15 cellular contexts compared by ENCODE assay signal in genomic region chr3:10340046-10340445, GRCh38. TPM values are rescaled to one million over a fixed set of nuclear protein-coding genes. Genes with fewer than 3 reads are reported as not detected.
DNase-seq lines count a peak whose midpoint lies in the region; ATAC-seq and TF ChIP-seq lines count a peak whose summit lies in the region.
"Had no signal": no experiment of that assay in that cellular context is flagged by ENCODE, and none has a peak within 500 bp of the region (broad histone marks: within the 10 kb centered on the region; RNA-seq: fewer than 3 reads in every experiment).

No MANE protein-coding gene starts in this region.

- no peak for ATAC-seq in SK-N-SH treated with all-trans-retinoic acid at 6 μM for 48 hours

- no peak overlapping the region for H2AFZ ChIP-seq in SK-N-SH (ENCODE audit: low read depth)
- H2AFZ ChIP-seq: GM23248 had no signal

- H3K27me3 ChIP-seq in SK-N-SH (ENCODE audit: insufficient read depth) = no peaks in the 10 kb centered on the region
- H3K27me3 ChIP-seq in BLaER1 treated with 17β-estradiol and CSF1 and Interleukin-3, amounts not matched to agents 10 nM and 100 nM = no peaks in the 10 kb centered on the region

- no peak overlapping the region for H3K9ac ChIP-seq in SK-N-SH
- peak overlapping the region in 4 of 11 experiments; percentile 64 to 72 (median 69); a peak in 6 of 22 replicates for H3K9ac ChIP-seq in BLaER1 treated with 17β-estradiol and CSF1 and Interleukin-3, amounts not matched to agents 10 nM and 100 nM
- H3K9ac ChIP-seq: GM23248 had no signal

- no peak overlapping the region for H3K4me3 ChIP-seq in SK-N-SH (ENCODE audit: low read depth in 2 of 2, low read length in 1 of 2)
- no peak overlapping the region for H3K4me3 ChIP-seq in BLaER1 treated with 17β-estradiol and CSF1 and Interleukin-3, amounts not matched to agents 10 nM and 100 nM
- H3K4me3 ChIP-seq: GM23248 had no signal

- CTCF ChIA-PET in SK-N-SH (lab: Yijun Ruan, JAX) = interaction anchor here (1.0 to 11.5 kb wide), 6 partner anchors 27 to 399 kb away, joined by 3 to 166 read pairs (median 4); no protein-coding TSS in a partner anchor

- H3K27ac ChIP-seq in SK-N-SH (ENCODE audit: low read depth in 2 of 2, low read length in 1 of 2) (no peak overlapping the region), cingulate gyrus (ENCODE audit: low read depth, low read length) (peak overlapping the region; percentile 65)
- peak overlapping the region in 3 of 11 experiments; percentile 73 to 76 (median 73); a peak in 4 of 22 replicates for H3K27ac ChIP-seq in BLaER1 treated with 17β-estradiol and CSF1 and Interleukin-3, amounts not matched to agents 10 nM and 100 nM
- H3K27ac ChIP-seq: GM23248 had no signal

- no peak for TF ChIP-seq EP300 in SK-N-SH (IDR thresholded peaks at IDR 0.05; ENCODE audit: borderline replicate concordance in 1 of 2, low read depth in 1 of 2, low read length in 1 of 2)

- no peaks in the 10 kb centered on the region for H3K36me3 ChIP-seq in SK-N-SH (replicated peaks in 1 of 2; ENCODE audit: control insufficient read depth in 1 of 2, insufficient read depth in 2 of 2, low read length in 1 of 2)
- H3K36me3 ChIP-seq in BLaER1 treated with 17β-estradiol and CSF1 and Interleukin-3, amounts not matched to agents 10 nM and 100 nM = peaks cover 0 to 29% (median 0%) of the 10 kb centered on the region in 11 experiments; a peak in 5 of 22 replicates

- no peak for TF ChIP-seq CTCF in SK-N-SH (IDR thresholded peaks at IDR 0.05)

- whole genome bisulfite sequencing in SK-N-SH (ENCODE audit: low lambda C conversion rate) = 21% methylated on average over 4 of the region's 4 CpGs

- H3F3A ChIP-seq in SK-N-SH (replicated peaks; ENCODE audit: insufficient read depth) = no peaks in the 10 kb centered on the region

- POLR2A ChIA-PET in SK-N-SH (lab: Yijun Ruan, JAX) = no interaction called here

- peak; percentile 26 for DNase-seq in SK-N-SH
- peak; percentile 47 for DNase-seq in posterior vena cava (ENCODE audit: low spot score)
- no peak for DNase-seq in activated naive CD4-positive, alpha-beta T cell (lab: John Stamatoyannopoulos, UW)
- no peak for DNase-seq in germinal center (ENCODE audit: low spot score)
- DNase-seq: 8988T; AML-193; C1 segment of cervical spinal cord; CD4-positive, alpha-beta T cell; DMS153; DMS79 treated with DMSO at 0.1 percent for 48 hours; EL; GM23248 had no signal

- no peak for TF ChIP-seq RAD21 in SK-N-SH (IDR thresholded peaks at IDR 0.05; ENCODE audit: low read length)

- H3K79me2 ChIP-seq in SK-N-SH (ENCODE audit: insufficient read depth) = no peaks in the 10 kb centered on the region

- H4K20me1 ChIP-seq in SK-N-SH (ENCODE audit: insufficient read depth) = no peaks in the 10 kb centered on the region
- H4K20me1 ChIP-seq in BLaER1 treated with 17β-estradiol and CSF1 and Interleukin-3, amounts not matched to agents 10 nM and 100 nM = no peaks in the 10 kb centered on the region; a peak in 1 of 22 replicates

- intact Hi-C loops in posterior vena cava (cut with DNase I) = no loop called here

- peaks cover 0 to 3% of the 10 kb centered on the region in 2 experiments; a peak in 1 of 4 replicates for H3K4me1 ChIP-seq in SK-N-SH (ENCODE audit: control insufficient read depth in 1 of 2, insufficient read depth in 2 of 2, low read depth in 1 of 2, low read length in 1 of 2)
- peaks cover 28 to 100% (median 89%) of the 10 kb centered on the region in 10 experiments for H3K4me1 ChIP-seq in BLaER1 treated with 17β-estradiol and CSF1 and Interleukin-3, amounts not matched to agents 10 nM and 100 nM

- no peak overlapping the region for H3K4me2 ChIP-seq in SK-N-SH
- peak overlapping the region in 8 of 11 experiments; percentile 88 to 99 (median 95); a peak in 15 of 22 replicates for H3K4me2 ChIP-seq in BLaER1 treated with 17β-estradiol and CSF1 and Interleukin-3, amounts not matched to agents 10 nM and 100 nM

- no peaks in the 10 kb centered on the region for H3K9me2 ChIP-seq in SK-N-SH

- no peaks in the 10 kb centered on the region for H3K9me3 ChIP-seq in SK-N-SH
- H3K9me3 ChIP-seq in BLaER1 treated with 17β-estradiol and CSF1 and Interleukin-3, amounts not matched to agents 10 nM and 100 nM (replicated peaks in 1 of 11) = no peaks in the 10 kb centered on the region

TF ChIP-seq in SK-N-SH, 30 proteins besides CTCF, POLR2A, EP300 and RAD21:
- TF ChIP-seq GATA2 (CRISPR knock-in tag; IDR thresholded peaks at IDR 0.05) = no peak
- TF ChIP-seq MXI1 (IDR thresholded peaks at IDR 0.05; ENCODE audit: low read depth, low read length) = no peak
- TF ChIP-seq ZBTB33 (IDR thresholded peaks at IDR 0.05; ENCODE audit: borderline replicate concordance, low read depth) = no peak
- no peak for TF ChIP-seq MEF2A (IDR thresholded peaks at IDR 0.05; ENCODE audit: borderline replicate concordance, low read depth)
- no peak for TF ChIP-seq RCOR1 (IDR thresholded peaks at IDR 0.05; ENCODE audit: low read length)
- TF ChIP-seq USF2 (IDR thresholded peaks at IDR 0.05; ENCODE audit: borderline replicate concordance, low read depth, low read length) = no peak
- no peak for TF ChIP-seq SIN3A (IDR thresholded peaks at IDR 0.05; ENCODE audit: borderline replicate concordance, low read depth, low read length)
- TF ChIP-seq FOXJ3 (CRISPR knock-in tag; IDR thresholded peaks at IDR 0.05) = no peak

TF ChIP-seq in SK-N-SH treated with all-trans-retinoic acid at 6 μM for 48 hours, 23 proteins besides CTCF, POLR2A, EP300 and RAD21 (continues in another document):
- TF ChIP-seq ZC3H10 (CRISPR knock-in tag; IDR thresholded peaks at IDR 0.05) (no peak), CREB5 (CRISPR knock-in tag; IDR thresholded peaks at IDR 0.05; ENCODE audit: low read depth) (no peak), PPARA (CRISPR knock-in tag; IDR thresholded peaks at IDR 0.05; ENCODE audit: borderline replicate concordance) (no peak), TCF4 (CRISPR knock-in tag; IDR thresholded peaks at IDR 0.05; ENCODE audit: borderline replicate concordance) (no peak), ARNTL (CRISPR knock-in tag; IDR thresholded peaks at IDR 0.05; ENCODE audit: borderline replicate concordance, low read depth) (no peak), CSDC2 (CRISPR knock-in tag; IDR thresholded peaks at IDR 0.05) (no peak), ZNF70 (CRISPR knock-in tag; IDR thresholded peaks at IDR 0.05) (no peak), ZFP30 (CRISPR knock-in tag; IDR thresholded peaks at IDR 0.05) (no peak), ESRRG (CRISPR knock-in tag; IDR thresholded peaks at IDR 0.05) (no peak), ZFP3 (CRISPR knock-in tag; IDR thresholded peaks at IDR 0.05) (no peak), OSR1 (CRISPR knock-in tag; IDR thresholded peaks at IDR 0.05) (no peak), BACH2 (CRISPR knock-in tag; IDR thresholded peaks at IDR 0.05; ENCODE audit: borderline replicate concordance) (no peak), GLIS3 (CRISPR knock-in tag; IDR thresholded peaks at IDR 0.05) (no peak)
- TF ChIP-seq, protein P1, sequence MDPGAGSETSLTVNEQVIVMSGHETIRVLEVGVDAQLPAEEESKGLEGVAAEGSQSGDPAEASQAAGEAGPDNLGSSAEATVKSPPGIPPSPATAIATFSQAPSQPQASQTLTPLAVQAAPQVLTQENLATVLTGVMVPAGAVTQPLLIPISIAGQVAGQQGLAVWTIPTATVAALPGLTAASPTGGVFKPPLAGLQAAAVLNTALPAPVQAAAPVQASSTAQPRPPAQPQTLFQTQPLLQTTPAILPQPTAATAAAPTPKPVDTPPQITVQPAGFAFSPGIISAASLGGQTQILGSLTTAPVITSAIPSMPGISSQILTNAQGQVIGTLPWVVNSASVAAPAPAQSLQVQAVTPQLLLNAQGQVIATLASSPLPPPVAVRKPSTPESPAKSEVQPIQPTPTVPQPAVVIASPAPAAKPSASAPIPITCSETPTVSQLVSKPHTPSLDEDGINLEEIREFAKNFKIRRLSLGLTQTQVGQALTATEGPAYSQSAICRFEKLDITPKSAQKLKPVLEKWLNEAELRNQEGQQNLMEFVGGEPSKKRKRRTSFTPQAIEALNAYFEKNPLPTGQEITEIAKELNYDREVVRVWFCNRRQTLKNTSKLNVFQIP (CRISPR knock-in tag; IDR thresholded peaks at IDR 0.05; ENCODE audit: borderline replicate concordance, low read depth) = no peak

RNA-seq across cellular contexts. Expression of gene SEC13, which starts 19.1 kb away (rescaled TPM):
- polyA plus RNA-seq in SK-N-SH (2012; rRNA removed) = 198 and 215 TPM in 2 replicates
- 114 and 157 TPM in 2 replicates for polyA plus RNA-seq in SK-N-SH (2012; cell fraction: cytosol; rRNA removed)
- polyA plus RNA-seq in SK-N-SH (2012; cell fraction: nucleus; rRNA removed) = 214 and 216 TPM in 2 replicates
- total RNA-seq in posterior vena cava = 10 to 100 TPM; 85.9 to 86.3 TPM

RNA-seq across cellular contexts. Expression of gene GHRL, which starts 47.3 kb away (rescaled TPM):
- not detected in 2 replicates for polyA plus RNA-seq in SK-N-SH (2012; rRNA removed)
- not detected in 2 replicates for polyA plus RNA-seq in SK-N-SH (2012; cell fraction: cytosol; rRNA removed)
- polyA plus RNA-seq in SK-N-SH (2012; cell fraction: nucleus; rRNA removed) = 0.29 and 0.31 TPM in 2 replicates
- 1 to 10 TPM; 1.0 to 1.2 TPM for total RNA-seq in posterior vena cava
- total RNA-seq: GM23248 had no signal

Comparison
In these comparisons a context has a peak if more than half of its experiments do, and no peak if none do; other contexts are left out.
1. DNase-seq: peak in SK-N-SH (single experiment) and posterior vena cava (single experiment); none in activated naive CD4-positive, alpha-beta T cell (0 of 4) and germinal center (single experiment).